In genomic region chr20:50879649-50880550, GRCh38 we compare ENCODE assay signal across 14 cellular contexts.
"Had no signal": no experiment of that assay in that cellular context is flagged by ENCODE, and none has a peak within 500 bp of the region (broad histone marks: within the 10 kb centered on the region; RNA-seq: fewer than 3 reads in every experiment).

No MANE protein-coding gene starts in this region.

- H3K4me1 Mint-ChIP-seq: immature natural killer cell had no signal

- H3K36me3 ChIP-seq: thyroid gland had no signal

- H3K27me3 Mint-ChIP-seq: naive thymus-derived CD8-positive, alpha-beta T cell had no signal

- H3K4me3 Mint-ChIP-seq: activated CD8-positive, alpha-beta T cell treated with anti-CD3 and anti-CD28 coated beads, Interleukin-2, amount 10 ng/mL, durations not matched to agents 7 days and 5 days; immature natural killer cell; T-helper 2 cell treated with Interferon-gamma antibody and Interleukin-4, amounts not matched to agents 5 μg/mL and 100 μg/mL, for 36 hours had no signal

- ATAC-seq: activated CD8-positive, alpha-beta T cell treated with anti-CD3 and anti-CD28 coated beads, Interleukin-2, amount 10 ng/mL, durations not matched to agents 7 days and 5 days; left cardiac atrium; mucosa of descending colon; naive thymus-derived CD8-positive, alpha-beta T cell had no signal

- H3K4me3 ChIP-seq: dorsolateral prefrontal cortex, esophagus muscularis mucosa, mucosa of descending colon, thyroid gland had no signal

- H3K27ac Mint-ChIP-seq: activated CD8-positive, alpha-beta T cell treated with anti-CD3 and anti-CD28 coated beads, Interleukin-2, amount 10 ng/mL, durations not matched to agents 7 days and 5 days; T-helper 2 cell treated with Interferon-gamma antibody and Interleukin-4, amounts not matched to agents 5 μg/mL and 100 μg/mL, for 36 hours had no signal

- H3K4me1 ChIP-seq: esophagus muscularis mucosa had no signal

- H3K27ac ChIP-seq: dorsolateral prefrontal cortex, esophagus muscularis mucosa, thyroid gland had no signal

- DNase-seq: activated CD8-positive, alpha-beta memory T cell treated with anti-CD3 and anti-CD28 coated beads, Interleukin-2, amount 50 U/mL, for 48 hours; activated CD8-positive, alpha-beta T cell treated with anti-CD3 and anti-CD28 coated beads, Interleukin-2, amount 10 ng/mL, durations not matched to agents 7 days and 5 days; activated naive CD4-positive, alpha-beta T cell treated with anti-CD3 and anti-CD28 coated beads, Interleukin-2, amount 50 U/mL, for 16 hours; anterior cingulate cortex; dorsolateral prefrontal cortex; immature natural killer cell; left cardiac atrium; mucosa of descending colon; naive thymus-derived CD8-positive, alpha-beta T cell; stimulated activated CD4-positive, alpha-beta T cell treated with anti-CD3 and anti-CD28 coated beads, Interleukin-4, amount 100 ng/mL, for 1 hour; stimulated activated CD8-positive, alpha-beta memory T cell treated with anti-CD3 and anti-CD28 coated beads, Interleukin-4, amount 100 ng/mL, for 48 hours; thyroid gland had no signal

- H3K9me3 Mint-ChIP-seq: immature natural killer cell; T-helper 2 cell treated with Interferon-gamma antibody and Interleukin-4, amounts not matched to agents 5 μg/mL and 100 μg/mL, for 36 hours had no signal

- H3K9me3 ChIP-seq: esophagus muscularis mucosa, mucosa of descending colon, thyroid gland had no signal

- H3K27me3 ChIP-seq: dorsolateral prefrontal cortex, esophagus muscularis mucosa, thyroid gland had no signal
